Comparison of ENCODE assay signal across 8 cellular contexts in the genomic region with DNA sequence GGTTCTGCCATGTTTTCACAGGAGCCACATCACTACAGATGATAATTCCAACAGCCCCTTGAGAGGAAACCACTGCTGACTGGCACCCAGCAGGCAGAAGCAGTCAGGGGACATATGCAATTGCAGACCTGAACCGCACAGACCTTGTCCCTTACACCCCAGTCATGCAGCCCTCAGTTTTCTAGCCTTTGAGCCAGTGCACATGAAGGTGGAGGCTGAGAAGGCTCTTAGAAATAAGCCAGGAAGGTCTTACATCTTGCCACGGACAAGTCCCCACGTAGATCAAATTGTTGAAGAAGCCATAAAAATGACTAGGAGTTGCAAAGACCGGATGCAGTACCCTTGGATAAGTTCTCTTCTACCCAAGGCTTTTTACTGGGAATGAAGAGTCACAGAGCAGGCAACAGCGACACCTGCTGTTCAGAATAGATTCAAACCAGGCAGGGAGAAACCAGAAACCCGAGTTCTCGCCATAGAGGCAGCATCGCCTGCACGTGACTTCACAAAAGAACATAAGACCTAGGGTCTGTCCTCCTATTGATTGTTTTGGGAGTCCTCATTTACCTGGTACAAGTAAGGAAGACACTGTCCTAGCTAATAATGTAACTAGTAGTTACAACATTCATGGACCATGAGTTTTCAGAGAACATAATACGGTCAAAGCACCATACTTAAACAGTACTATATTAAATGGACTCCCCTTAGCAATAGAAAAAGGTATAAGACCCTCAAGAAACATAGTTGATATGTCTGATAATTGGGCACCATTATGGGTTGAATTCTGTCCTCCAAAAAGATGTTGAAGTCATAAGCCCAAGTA. TPM values are rescaled to one million over a fixed set of nuclear protein-coding genes. Genes with fewer than 3 reads are reported as not detected.
DNase-seq lines count a peak whose midpoint lies in the region; FAIRE-seq and TF ChIP-seq lines count a peak whose summit lies in the region.

No MANE protein-coding gene starts in this region.

- intact Hi-C loops in A673 (cut with micrococcal nuclease; ENCODE audit: unreplicated experiment): loop anchor here (1.0 to 2.0 kb wide), 2 partner anchors 379 to 386 kb away; no protein-coding TSS in a partner anchor
- intact Hi-C loops in OCI-LY7 (cut with micrococcal nuclease; ENCODE audit: unreplicated experiment): loop anchor here (1.0 kb wide), 2 partner anchors 379 to 386 kb away; no protein-coding TSS in a partner anchor
- intact Hi-C loops in thyroid gland (cut with DNase I): loop anchor here (2.0 kb wide), 1 partner anchor 378 kb away; no protein-coding TSS in a partner anchor

- H3K36me3 ChIP-seq in A673 (ENCODE audit: insufficient read depth, low read length, poor library complexity, severe bottlenecking) (peaks cover 31% of the 10 kb centered on the region), OCI-LY7 (ENCODE audit: insufficient read depth, low read length) (no peaks in the 10 kb centered on the region), neutrophil (no peaks in the 10 kb centered on the region), thyroid gland (no peaks in the 10 kb centered on the region)

- TF ChIP-seq CTCF in A673 (conservative IDR thresholded peaks at IDR 0.05; ENCODE audit: low read depth, low read length): peak; percentile 92
- peak; percentile 99 for TF ChIP-seq CTCF in OCI-LY7 (conservative IDR thresholded peaks at IDR 0.05; ENCODE audit: low read length)
- peak; percentile 89 for TF ChIP-seq CTCF in fibroblast of pulmonary artery (IDR thresholded peaks at IDR 0.05; ENCODE audit: low read length, missing control alignments)
- TF ChIP-seq CTCF in neutrophil (IDR thresholded peaks at IDR 0.05): peak; percentile 47
- peak; percentile 64 to 89 (median 82) for TF ChIP-seq CTCF in thyroid gland (IDR thresholded peaks at IDR 0.05)

- H3K9me2 ChIP-seq in OCI-LY7 (ENCODE audit: insufficient read depth, low read length): no peaks in the 10 kb centered on the region

- peak overlapping the region; percentile 83 for H2AFZ ChIP-seq in OCI-LY7 (ENCODE audit: low read length)

- H3K79me2 ChIP-seq in OCI-LY7 (ENCODE audit: insufficient read depth, low read depth, low read length): no peaks in the 10 kb centered on the region

- H3K27me3 ChIP-seq in A673 (replicated peaks; ENCODE audit: insufficient read depth, low read depth, low read length, poor library complexity): no peaks in the 10 kb centered on the region
- peaks cover 7% of the 10 kb centered on the region for H3K27me3 ChIP-seq in neutrophil
- no peaks in the 10 kb centered on the region for H3K27me3 ChIP-seq in thyroid gland

- no peaks in the 10 kb centered on the region for H4K20me1 ChIP-seq in OCI-LY7 (ENCODE audit: insufficient read depth, low read length)

- H3K4me1 ChIP-seq in A673 (ENCODE audit: insufficient read depth, low read length, poor library complexity, severe bottlenecking) (peaks cover 3% of the 10 kb centered on the region), OCI-LY7 (ENCODE audit: insufficient read depth, low read length, poor library complexity, severe bottlenecking) (peaks cover 37% of the 10 kb centered on the region), neutrophil (ENCODE audit: control insufficient read depth in 1 of 2, insufficient read depth in 1 of 2, low read depth in 1 of 2, low read length in 1 of 2) (no peaks in the 10 kb centered on the region), thyroid gland (no peaks in the 10 kb centered on the region)

- WGBS in thyroid gland, 2 donors: 19 to 21% methylated on average over 10 of the region's 10 CpGs

- no peak overlapping the region for H3K27ac ChIP-seq in A673 (ENCODE audit: low read depth, low read length, poor library complexity, severe bottlenecking)
- no peak overlapping the region for H3K27ac ChIP-seq in OCI-LY7 (ENCODE audit: low read depth, low read length, poor library complexity, severe bottlenecking)
- H3K27ac ChIP-seq in neutrophil: no peak overlapping the region
- no peak overlapping the region for H3K27ac ChIP-seq in thyroid gland

- BruUV-seq in A673 (replicated peaks; lab: Mats Ljungman, UMichigan): no TSS peak
- no TSS peak for BruUV-seq in OCI-LY7 (replicated peaks; lab: Mats Ljungman, UMichigan)

- peak; percentile 86 for DNase-seq in A673 (ENCODE audit: low spot score)
- DNase-seq in GM12892 (ENCODE audit: insufficient read length): peak; percentile 24
- DNase-seq in HuH-7.5 (ENCODE audit: low spot score): peak; percentile 71
- peak; percentile 82 for DNase-seq in OCI-LY7 (ENCODE audit: low spot score)
- DNase-seq in activated T-cell treated with anti-CD3 and anti-CD28 coated beads, Interleukin-2, amount 50 U/mL, for 48 hours: peak; percentile 73 to 76
- DNase-seq in fibroblast of pulmonary artery (ENCODE audit: low read depth): peak; percentile 81
- DNase-seq in thyroid gland: peak; percentile 70 to 71

- CTCF ChIA-PET in A673 (lab: Charles Lee) (no interaction called here), OCI-LY7 (lab: Charles Lee; ENCODE audit: unreplicated experiment) (no interaction called here)

- no peak overlapping the region for H3K4me3 ChIP-seq in A673 (ENCODE audit: low read depth, low read length, poor library complexity, severe bottlenecking)
- no peak overlapping the region for H3K4me3 ChIP-seq in OCI-LY7 (ENCODE audit: low read depth, low read length, poor library complexity, severe bottlenecking)
- H3K4me3 ChIP-seq in fibroblast of pulmonary artery (replicated peaks; ENCODE audit: low read depth, low read length): no peak overlapping the region
- H3K4me3 ChIP-seq in neutrophil (ENCODE audit: low read depth in 1 of 2, low read length in 1 of 2): no peak overlapping the region
- no peak overlapping the region for H3K4me3 ChIP-seq in thyroid gland (replicated peaks in 1 of 3)

- peak; percentile 85 for FAIRE-seq in GM12892 (lab: Jason Lieb, UNC)

- no peaks in the 10 kb centered on the region for H3K9me3 ChIP-seq in A673 (ENCODE audit: low read depth, low read length, poor library complexity, severe bottlenecking)
- H3K9me3 ChIP-seq in OCI-LY7 (ENCODE audit: low read length): peaks cover 6% of the 10 kb centered on the region; the same call in 1 of the 2 replicates
- H3K9me3 ChIP-seq in neutrophil: no peaks in the 10 kb centered on the region
- no peaks in the 10 kb centered on the region for H3K9me3 ChIP-seq in thyroid gland

- H3K4me2 ChIP-seq in OCI-LY7 (ENCODE audit: low read length): peak overlapping the region; percentile 8; the same call in 1 of the 2 replicates

- no peak for TF ChIP-seq POLR2A in GM12892 (IDR thresholded peaks at IDR 0.05; ENCODE audit: low read depth, low read length)
- TF ChIP-seq POLR2A in thyroid gland (IDR thresholded peaks at IDR 0.05): no peak

- POLR2A ChIA-PET in A673 (lab: Charles Lee; ENCODE audit: low non-redundant PET): no interaction called here
- POLR2A ChIA-PET in OCI-LY7 (lab: Charles Lee): no interaction called here

RNA-seq across cellular contexts. Expression of a gene that starts 11.1 kb away (rescaled TPM):
- total RNA-seq in A673 (2021) (49.9 and 53.0 TPM in 2 replicates), OCI-LY7 (2022) (1.1 and 2.1 TPM in 2 replicates), thyroid gland (under 1 TPM in 2 of 4 donors, not detected in 2; 0.33 to 0.40 TPM)
- polyA plus RNA-seq in GM12892 (2012; ENCODE audit: missing spikeins): 0.53 TPM
- total RNA-seq in OCI-LY7 (2014; rRNA removed; shearing (Covaris generic)): 0.36 and 0.69 TPM in 2 replicates

Comparison
In these comparisons a context has a peak if more than half of its experiments do, and no peak if none do; other contexts are left out.
1. DNase-seq: peak in every context shown above with its lines; median percentile 86 in A673; 82 in OCI-LY7; 81 in fibroblast of pulmonary artery; 74 in activated T-cell treated with anti-CD3 and anti-CD28 coated beads, Interleukin-2, amount 50 U/mL, for 48 hours; 71 in HuH-7.5; 70 in thyroid gland; 24 in GM12892.
2. CTCF ChIP-seq: peak in every context shown above with its lines; median percentile 99 in OCI-LY7; 92 in A673; 89 in fibroblast of pulmonary artery; 82 in thyroid gland; 47 in neutrophil.
3. RNA of a gene that starts 11.1 kb away (total RNA-seq): 49.9 to 53.0 TPM in A673; 0.36 to 2.1 TPM in OCI-LY7 and 0.33 to 0.40 TPM in thyroid gland; every median in the first group is over 10 times any median in the second.